8 cellular contexts compared by ENCODE assay signal in the genomic region with DNA sequence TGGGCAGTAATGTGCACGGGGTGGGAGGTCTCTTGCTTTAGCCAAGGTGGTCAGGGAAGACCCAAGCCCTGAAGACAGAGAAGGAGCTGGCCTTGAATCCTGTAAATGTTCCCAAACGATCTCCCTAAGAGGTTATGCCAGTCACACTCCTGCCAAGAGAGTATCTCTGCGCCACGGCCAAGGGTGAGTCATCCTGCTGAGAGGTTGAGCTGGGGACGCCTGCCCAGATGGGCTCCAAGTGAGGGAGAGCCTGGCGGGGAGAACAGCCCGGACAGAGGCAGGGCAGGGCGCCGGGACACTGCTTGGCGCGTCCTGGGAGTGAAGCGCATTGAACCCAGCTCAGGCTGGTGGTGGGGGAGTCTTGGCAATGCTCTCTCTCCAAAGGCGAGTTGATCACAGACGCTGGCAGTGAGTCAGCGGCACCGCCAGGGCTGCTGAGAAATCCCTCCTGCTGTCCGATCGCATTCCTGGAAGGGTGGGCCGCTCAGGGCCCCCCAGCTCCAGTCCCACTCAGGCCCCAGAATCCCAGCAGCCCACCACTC. TPM values are rescaled to one million over a fixed set of nuclear protein-coding genes. Genes with fewer than 3 reads are reported as not detected.
A peak's percentile ranks its signal among the peaks of the same experiment; 100 is the strongest.
DNase-seq lines count a peak whose midpoint lies in the region; ATAC-seq and TF ChIP-seq lines count a peak whose summit lies in the region.

No MANE protein-coding gene starts in this region.

- H3K4me1 ChIP-seq in BLaER1, result peaks cover 35% of the 10 kb centered on the region
- peaks cover 21% of the 10 kb centered on the region for H3K4me1 ChIP-seq in suprapubic skin

- H3K4me2 ChIP-seq in BLaER1, result peak overlapping the region; percentile 24; the same call in 1 of the 2 replicates

- no peak overlapping the region for H3K9ac ChIP-seq in BLaER1

- H3K9me3 ChIP-seq in BLaER1 (no peaks in the 10 kb centered on the region), suprapubic skin (no peaks in the 10 kb centered on the region)

- no peak for ATAC-seq in GM21825 (IDR thresholded peaks at IDR 0.05; ENCODE audit: unreplicated experiment)

- DNase-seq in LoVo (ENCODE audit: low spot score), result peak; percentile 81
- peak; percentile 84 to 93 for DNase-seq in cardiac fibroblast (ENCODE audit: low read depth in 2 of 2)
- DNase-seq in kidney epithelial cell (ENCODE audit: low read depth), result peak; percentile 79
- DNase-seq in suprapubic skin (ENCODE audit: low spot score in 2 of 2), result peak; percentile 91 to 94
- DNase-seq in activated CD4-positive, alpha-beta T cell treated with anti-CD3 and anti-CD28 coated beads for 1 hour, result no peak
- no peak for DNase-seq in NCI-H187 (lab: John Stamatoyannopoulos, UW)

- H3K27me3 ChIP-seq in BLaER1 (no peaks in the 10 kb centered on the region), kidney epithelial cell (ENCODE audit: control insufficient read depth, insufficient read depth, low read length) (no peaks in the 10 kb centered on the region), suprapubic skin (no peaks in the 10 kb centered on the region)

- no peak for TF ChIP-seq CTCF in cardiac fibroblast (IDR thresholded peaks at IDR 0.05; ENCODE audit: low read depth, low read length)
- TF ChIP-seq CTCF in kidney epithelial cell (IDR thresholded peaks at IDR 0.05; ENCODE audit: insufficient read depth, low read length, poor library complexity, severe bottlenecking), result no peak
- no peak for TF ChIP-seq CTCF in suprapubic skin (IDR thresholded peaks at IDR 0.05)

- H3K27ac ChIP-seq in BLaER1 (no peak overlapping the region), suprapubic skin (peak overlapping the region; percentile 74)

- TF ChIP-seq EP300 in suprapubic skin (IDR thresholded peaks at IDR 0.05), result no peak

- no peak for TF ChIP-seq POLR2A in suprapubic skin (IDR thresholded peaks at IDR 0.05)

- H3K36me3 ChIP-seq in BLaER1 (no peaks in the 10 kb centered on the region), kidney epithelial cell (ENCODE audit: control insufficient read depth, insufficient read depth, low read length) (no peaks in the 10 kb centered on the region), suprapubic skin (no peaks in the 10 kb centered on the region)

- WGBS in suprapubic skin, result 16% methylated on average over 19 of the region's 19 CpGs

- no peaks in the 10 kb centered on the region for H4K20me1 ChIP-seq in BLaER1

- H3K4me3 ChIP-seq in BLaER1 (no peak overlapping the region), cardiac fibroblast (replicated peaks in 1 of 2; ENCODE audit: low read depth in 2 of 2, low read length in 2 of 2) (peak overlapping the region in 1 of 2 donors; percentile 21), kidney epithelial cell (ENCODE audit: low read depth, low read length) (no peak overlapping the region), suprapubic skin (peak overlapping the region; percentile 3)

RNA-seq across cellular contexts. Expression of a gene that starts 16.4 kb away (rescaled TPM):
- total RNA-seq in kidney epithelial cell (0.48 and 0.50 TPM in 2 replicates), suprapubic skin (100 to 1,000 TPM in 2 of 4 donors, 10 to 100 TPM in 2; 26.0 to 162 (median 122) TPM)

RNA-seq across cellular contexts. Expression of a gene that starts 38.1 kb away (rescaled TPM):
- total RNA-seq in kidney epithelial cell (not detected in 2 replicates), suprapubic skin (1 to 10 TPM; 2.1 to 3.6 (median 2.8) TPM)

RNA-seq across cellular contexts. Expression of a gene that starts 46.5 kb away (rescaled TPM):
- 0.25 and 2.3 TPM in 2 replicates for total RNA-seq in kidney epithelial cell
- total RNA-seq in suprapubic skin, result 1 to 10 TPM in 2 of 4 donors, under 1 TPM in 2; 0.87 to 5.1 (median 1.1) TPM

RNA-seq across cellular contexts. Expression of a gene that starts 50.6 kb away (rescaled TPM):
- total RNA-seq in kidney epithelial cell, result 2,979 and 3,293 TPM in 2 replicates
- total RNA-seq in suprapubic skin, result 1,000 to 10,000 TPM; 2,067 to 3,423 (median 3,271) TPM

RNA-seq across cellular contexts. Expression of a gene that starts 50.9 kb away (rescaled TPM):
- 27.9 and 30.3 TPM in 2 replicates for total RNA-seq in kidney epithelial cell
- 1 to 10 TPM; 3.9 to 9.9 (median 5.6) TPM for total RNA-seq in suprapubic skin

Comparison
In these comparisons a context has a peak if more than half of its experiments do, and no peak if none do; other contexts are left out.
1. DNase-seq: peak in LoVo (single experiment), cardiac fibroblast (2 of 2), kidney epithelial cell (single experiment) and suprapubic skin (2 of 2); none in activated CD4-positive, alpha-beta T cell treated with anti-CD3 and anti-CD28 coated beads for 1 hour (single experiment) and NCI-H187 (0 of 2).
2. RNA of a gene that starts 16.4 kb away (total RNA-seq): 26.0 to 162 TPM in suprapubic skin; 0.48 to 0.50 TPM in kidney epithelial cell; every median in the first group is over 10 times any median in the second.